ENCODE assay signal across 1 cellular context in the genomic region with DNA sequence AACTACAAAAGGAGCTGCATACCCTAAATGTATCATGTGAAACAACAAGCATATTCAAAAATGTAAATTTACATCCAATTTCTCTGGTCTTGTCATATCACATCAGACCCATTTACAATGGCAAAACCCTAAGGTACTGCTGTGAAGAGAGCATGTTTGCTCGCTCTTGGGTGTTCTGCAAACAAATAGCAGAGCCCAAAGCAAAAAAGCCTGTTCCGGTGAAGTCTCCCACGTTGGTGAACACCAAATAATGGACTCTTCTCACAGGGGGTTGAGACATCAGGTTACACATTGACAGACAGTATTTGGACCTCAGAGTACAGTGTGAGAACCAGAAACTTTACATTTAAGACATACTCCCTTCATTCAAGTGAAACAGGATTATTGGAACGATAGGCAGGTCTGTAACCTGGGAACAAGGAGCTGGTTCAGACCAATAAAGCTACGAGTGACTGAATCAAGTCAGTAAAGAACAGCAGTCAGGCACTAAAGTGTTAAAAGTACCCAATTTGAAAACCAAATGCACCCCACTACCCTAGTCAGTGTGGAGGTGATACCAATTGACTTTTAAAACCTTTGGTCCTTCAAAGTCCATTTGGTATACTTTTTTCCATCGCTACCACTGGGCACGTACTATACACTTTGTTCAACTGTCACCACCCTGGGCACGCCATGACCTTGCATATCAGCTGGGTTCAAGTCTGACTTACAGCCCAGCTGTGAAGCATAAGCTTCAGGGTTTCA.
TF ChIP-seq lines count a peak whose summit lies in the region.

No MANE protein-coding gene starts in this region.

TF ChIP-seq in HepG2, 621 proteins besides CTCF, POLR2A, EP300 and RAD21 (continued from another document and continues in another):
- TF ChIP-seq ZMYM3 (CRISPR knock-in tag; IDR thresholded peaks at IDR 0.05), result peak; percentile 69; the same call in 1 of the 2 replicates
- TF ChIP-seq ZNF282 (IDR thresholded peaks at IDR 0.05; ENCODE audit: partially characterized antibody), result no peak
- TF ChIP-seq TCF7 (IDR thresholded peaks at IDR 0.05; ENCODE audit: low read depth), result no peak
- TF ChIP-seq SP5 (CRISPR knock-in tag; IDR thresholded peaks at IDR 0.05; ENCODE audit: borderline replicate concordance, low read depth), result no peak
- TF ChIP-seq ZNF335 (CRISPR knock-in tag; IDR thresholded peaks at IDR 0.05), result no peak
- no peak for TF ChIP-seq SMARCC2 (IDR thresholded peaks at IDR 0.05)
- no peak for TF ChIP-seq ZBTB8A (CRISPR knock-in tag; IDR thresholded peaks at IDR 0.05; ENCODE audit: borderline replicate concordance, low read depth)
- TF ChIP-seq REL (CRISPR knock-in tag; conservative IDR thresholded peaks at IDR 0.05), result no peak
- 0 out of 2 replicates have a peak, but pooled peaks have one; percentile 57 for TF ChIP-seq ZSCAN29 (CRISPR knock-in tag; conservative IDR thresholded peaks at IDR 0.05)
- TF ChIP-seq PTBP1 (IDR thresholded peaks at IDR 0.05; ENCODE audit: low read depth, low read length, poor library complexity, severe bottlenecking), result no peak
- TF ChIP-seq HOXA9 (CRISPR knock-in tag; IDR thresholded peaks at IDR 0.05; ENCODE audit: borderline replicate concordance), result no peak
- TF ChIP-seq FOXP1 (IDR thresholded peaks at IDR 0.05), result no peak
- peak; percentile 53; the same call in 1 of the 2 replicates for TF ChIP-seq FOXP1 (CRISPR knock-in tag; IDR thresholded peaks at IDR 0.05)
- TF ChIP-seq, protein P1, sequence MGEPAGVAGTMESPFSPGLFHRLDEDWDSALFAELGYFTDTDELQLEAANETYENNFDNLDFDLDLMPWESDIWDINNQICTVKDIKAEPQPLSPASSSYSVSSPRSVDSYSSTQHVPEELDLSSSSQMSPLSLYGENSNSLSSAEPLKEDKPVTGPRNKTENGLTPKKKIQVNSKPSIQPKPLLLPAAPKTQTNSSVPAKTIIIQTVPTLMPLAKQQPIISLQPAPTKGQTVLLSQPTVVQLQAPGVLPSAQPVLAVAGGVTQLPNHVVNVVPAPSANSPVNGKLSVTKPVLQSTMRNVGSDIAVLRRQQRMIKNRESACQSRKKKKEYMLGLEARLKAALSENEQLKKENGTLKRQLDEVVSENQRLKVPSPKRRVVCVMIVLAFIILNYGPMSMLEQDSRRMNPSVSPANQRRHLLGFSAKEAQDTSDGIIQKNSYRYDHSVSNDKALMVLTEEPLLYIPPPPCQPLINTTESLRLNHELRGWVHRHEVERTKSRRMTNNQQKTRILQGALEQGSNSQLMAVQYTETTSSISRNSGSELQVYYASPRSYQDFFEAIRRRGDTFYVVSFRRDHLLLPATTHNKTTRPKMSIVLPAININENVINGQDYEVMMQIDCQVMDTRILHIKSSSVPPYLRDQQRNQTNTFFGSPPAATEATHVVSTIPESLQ (CRISPR knock-in tag; conservative IDR thresholded peaks at IDR 0.05), result no peak
- TF ChIP-seq, protein P2, sequence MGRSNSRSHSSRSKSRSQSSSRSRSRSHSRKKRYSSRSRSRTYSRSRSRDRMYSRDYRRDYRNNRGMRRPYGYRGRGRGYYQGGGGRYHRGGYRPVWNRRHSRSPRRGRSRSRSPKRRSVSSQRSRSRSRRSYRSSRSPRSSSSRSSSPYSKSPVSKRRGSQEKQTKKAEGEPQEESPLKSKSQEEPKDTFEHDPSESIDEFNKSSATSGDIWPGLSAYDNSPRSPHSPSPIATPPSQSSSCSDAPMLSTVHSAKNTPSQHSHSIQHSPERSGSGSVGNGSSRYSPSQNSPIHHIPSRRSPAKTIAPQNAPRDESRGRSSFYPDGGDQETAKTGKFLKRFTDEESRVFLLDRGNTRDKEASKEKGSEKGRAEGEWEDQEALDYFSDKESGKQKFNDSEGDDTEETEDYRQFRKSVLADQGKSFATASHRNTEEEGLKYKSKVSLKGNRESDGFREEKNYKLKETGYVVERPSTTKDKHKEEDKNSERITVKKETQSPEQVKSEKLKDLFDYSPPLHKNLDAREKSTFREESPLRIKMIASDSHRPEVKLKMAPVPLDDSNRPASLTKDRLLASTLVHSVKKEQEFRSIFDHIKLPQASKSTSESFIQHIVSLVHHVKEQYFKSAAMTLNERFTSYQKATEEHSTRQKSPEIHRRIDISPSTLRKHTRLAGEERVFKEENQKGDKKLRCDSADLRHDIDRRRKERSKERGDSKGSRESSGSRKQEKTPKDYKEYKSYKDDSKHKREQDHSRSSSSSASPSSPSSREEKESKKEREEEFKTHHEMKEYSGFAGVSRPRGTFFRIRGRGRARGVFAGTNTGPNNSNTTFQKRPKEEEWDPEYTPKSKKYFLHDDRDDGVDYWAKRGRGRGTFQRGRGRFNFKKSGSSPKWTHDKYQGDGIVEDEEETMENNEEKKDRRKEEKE (IDR thresholded peaks at IDR 0.05), result no peak
- no peak for TF ChIP-seq AGO1 (IDR thresholded peaks at IDR 0.05; ENCODE audit: low read depth, low read length, poor library complexity, severe bottlenecking)
- TF ChIP-seq TCF12 (IDR thresholded peaks at IDR 0.05), result no peak
- no peak for TF ChIP-seq TCF12 (CRISPR knock-in tag; IDR thresholded peaks at IDR 0.05)
- no peak for TF ChIP-seq MIER2 (CRISPR knock-in tag; IDR thresholded peaks at IDR 0.05)
- no peak; the same call in 1 of the 2 replicates for TF ChIP-seq POLR2AphosphoS5 (IDR thresholded peaks at IDR 0.05; ENCODE audit: low read depth, low read length)
- TF ChIP-seq ZNF720 (CRISPR knock-in tag; IDR thresholded peaks at IDR 0.05), result no peak
- no peak for TF ChIP-seq SNRNP70 (IDR thresholded peaks at IDR 0.05; ENCODE audit: low read depth, low read length)
- no peak for TF ChIP-seq ZNF589 (CRISPR knock-in tag; conservative IDR thresholded peaks at IDR 0.05)
- no peak for TF ChIP-seq CAMTA2 (CRISPR knock-in tag; IDR thresholded peaks at IDR 0.05; ENCODE audit: borderline replicate concordance)
- peak; percentile 78 for TF ChIP-seq ZNF652 (CRISPR knock-in tag; IDR thresholded peaks at IDR 0.05; ENCODE audit: borderline replicate concordance, low read depth)
- no peak for TF ChIP-seq TCF7L2 (IDR thresholded peaks at IDR 0.05; ENCODE audit: low read depth, low read length)
- no peak for TF ChIP-seq HHEX (CRISPR knock-in tag; IDR thresholded peaks at IDR 0.05)
- TF ChIP-seq SNAPC2 (CRISPR knock-in tag; IDR thresholded peaks at IDR 0.05), result 0 out of 2 replicates have a peak, but pooled peaks have one; percentile 66
- no peak for TF ChIP-seq ZNF768 (CRISPR knock-in tag; IDR thresholded peaks at IDR 0.05)
- TF ChIP-seq TEAD3 (CRISPR knock-in tag; optimal IDR thresholded peaks at IDR 0.05; ENCODE audit: borderline replicate concordance), result peak; percentile 38
- TF ChIP-seq ZBTB20 (CRISPR knock-in tag; IDR thresholded peaks at IDR 0.05; ENCODE audit: borderline replicate concordance, low read depth), result no peak
- 0 out of 2 replicates have a peak, but pooled peaks have one; percentile 15 for TF ChIP-seq ZNF543 (CRISPR knock-in tag; IDR thresholded peaks at IDR 0.05)
- no peak for TF ChIP-seq ZNF225 (CRISPR knock-in tag; IDR thresholded peaks at IDR 0.05)
- peak; percentile 84 for TF ChIP-seq SAP130 (CRISPR knock-in tag; IDR thresholded peaks at IDR 0.05; ENCODE audit: low read depth)
- TF ChIP-seq ZNF24 (IDR thresholded peaks at IDR 0.05), result no peak
- TF ChIP-seq FOXA1 (IDR thresholded peaks at IDR 0.05), result no peak
- TF ChIP-seq FOXA1 (CRISPR knock-in tag; IDR thresholded peaks at IDR 0.05), result peak; percentile 23; the same call in 1 of the 2 replicates
- TF ChIP-seq IKZF1 (IDR thresholded peaks at IDR 0.05), result no peak
- no peak for TF ChIP-seq DPF2 (CRISPR knock-in tag; IDR thresholded peaks at IDR 0.05; ENCODE audit: borderline replicate concordance, low read depth)
- no peak for TF ChIP-seq ZNF251 (CRISPR knock-in tag; IDR thresholded peaks at IDR 0.05)
- TF ChIP-seq, protein P3, sequence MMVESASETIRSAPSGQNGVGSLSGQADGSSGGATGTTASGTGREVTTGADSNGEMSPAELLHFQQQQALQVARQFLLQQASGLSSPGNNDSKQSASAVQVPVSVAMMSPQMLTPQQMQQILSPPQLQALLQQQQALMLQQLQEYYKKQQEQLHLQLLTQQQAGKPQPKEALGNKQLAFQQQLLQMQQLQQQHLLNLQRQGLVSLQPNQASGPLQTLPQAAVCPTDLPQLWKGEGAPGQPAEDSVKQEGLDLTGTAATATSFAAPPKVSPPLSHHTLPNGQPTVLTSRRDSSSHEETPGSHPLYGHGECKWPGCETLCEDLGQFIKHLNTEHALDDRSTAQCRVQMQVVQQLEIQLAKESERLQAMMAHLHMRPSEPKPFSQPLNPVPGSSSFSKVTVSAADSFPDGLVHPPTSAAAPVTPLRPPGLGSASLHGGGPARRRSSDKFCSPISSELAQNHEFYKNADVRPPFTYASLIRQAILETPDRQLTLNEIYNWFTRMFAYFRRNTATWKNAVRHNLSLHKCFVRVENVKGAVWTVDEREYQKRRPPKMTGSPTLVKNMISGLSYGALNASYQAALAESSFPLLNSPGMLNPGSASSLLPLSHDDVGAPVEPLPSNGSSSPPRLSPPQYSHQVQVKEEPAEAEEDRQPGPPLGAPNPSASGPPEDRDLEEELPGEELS (CRISPR knock-in tag; IDR thresholded peaks at IDR 0.05), result peak; percentile 72
- TF ChIP-seq TARDBP (CRISPR knock-in tag; IDR thresholded peaks at IDR 0.05), result peak; percentile 54; the same call in 1 of the 2 replicates
- TF ChIP-seq MTF2 (CRISPR knock-in tag; IDR thresholded peaks at IDR 0.05; ENCODE audit: borderline replicate concordance), result no peak
- TF ChIP-seq, protein P4, sequence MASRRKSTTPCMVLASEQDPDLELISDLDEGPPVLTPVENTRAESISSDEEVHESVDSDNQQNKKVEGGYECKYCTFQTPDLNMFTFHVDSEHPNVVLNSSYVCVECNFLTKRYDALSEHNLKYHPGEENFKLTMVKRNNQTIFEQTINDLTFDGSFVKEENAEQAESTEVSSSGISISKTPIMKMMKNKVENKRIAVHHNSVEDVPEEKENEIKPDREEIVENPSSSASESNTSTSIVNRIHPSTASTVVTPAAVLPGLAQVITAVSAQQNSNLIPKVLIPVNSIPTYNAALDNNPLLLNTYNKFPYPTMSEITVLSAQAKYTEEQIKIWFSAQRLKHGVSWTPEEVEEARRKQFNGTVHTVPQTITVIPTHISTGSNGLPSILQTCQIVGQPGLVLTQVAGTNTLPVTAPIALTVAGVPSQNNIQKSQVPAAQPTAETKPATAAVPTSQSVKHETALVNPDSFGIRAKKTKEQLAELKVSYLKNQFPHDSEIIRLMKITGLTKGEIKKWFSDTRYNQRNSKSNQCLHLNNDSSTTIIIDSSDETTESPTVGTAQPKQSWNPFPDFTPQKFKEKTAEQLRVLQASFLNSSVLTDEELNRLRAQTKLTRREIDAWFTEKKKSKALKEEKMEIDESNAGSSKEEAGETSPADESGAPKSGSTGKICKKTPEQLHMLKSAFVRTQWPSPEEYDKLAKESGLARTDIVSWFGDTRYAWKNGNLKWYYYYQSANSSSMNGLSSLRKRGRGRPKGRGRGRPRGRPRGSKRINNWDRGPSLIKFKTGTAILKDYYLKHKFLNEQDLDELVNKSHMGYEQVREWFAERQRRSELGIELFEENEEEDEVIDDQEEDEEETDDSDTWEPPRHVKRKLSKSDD (CRISPR knock-in tag; IDR thresholded peaks at IDR 0.05; ENCODE audit: low read depth), result no peak
- TF ChIP-seq KDM1A (CRISPR knock-in tag; IDR thresholded peaks at IDR 0.05), result 0 out of 2 replicates have a peak, but pooled peaks have one; percentile 13
- 0 out of 2 replicates have a peak, but pooled peaks have one; percentile 38 for TF ChIP-seq SIN3A (IDR thresholded peaks at IDR 0.05; ENCODE audit: borderline replicate concordance, low read depth, low read length)
- no peak for TF ChIP-seq PCBP1 (IDR thresholded peaks at IDR 0.05; ENCODE audit: borderline replicate concordance, low read depth, low read length)
- TF ChIP-seq, protein P5, sequence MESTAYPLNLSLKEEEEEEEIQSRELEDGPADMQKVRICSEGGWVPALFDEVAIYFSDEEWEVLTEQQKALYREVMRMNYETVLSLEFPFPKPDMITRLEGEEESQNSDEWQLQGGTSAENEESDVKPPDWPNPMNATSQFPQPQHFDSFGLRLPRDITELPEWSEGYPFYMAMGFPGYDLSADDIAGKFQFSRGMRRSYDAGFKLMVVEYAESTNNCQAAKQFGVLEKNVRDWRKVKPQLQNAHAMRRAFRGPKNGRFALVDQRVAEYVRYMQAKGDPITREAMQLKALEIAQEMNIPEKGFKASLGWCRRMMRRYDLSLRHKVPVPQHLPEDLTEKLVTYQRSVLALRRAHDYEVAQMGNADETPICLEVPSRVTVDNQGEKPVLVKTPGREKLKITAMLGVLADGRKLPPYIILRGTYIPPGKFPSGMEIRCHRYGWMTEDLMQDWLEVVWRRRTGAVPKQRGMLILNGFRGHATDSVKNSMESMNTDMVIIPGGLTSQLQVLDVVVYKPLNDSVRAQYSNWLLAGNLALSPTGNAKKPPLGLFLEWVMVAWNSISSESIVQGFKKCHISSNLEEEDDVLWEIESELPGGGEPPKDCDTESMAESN (CRISPR knock-in tag; conservative IDR thresholded peaks at IDR 0.05), result no peak
- no peak for TF ChIP-seq RARA (CRISPR knock-in tag; IDR thresholded peaks at IDR 0.05)
- TF ChIP-seq ZFP36L1 (CRISPR knock-in tag; IDR thresholded peaks at IDR 0.05), result 0 out of 2 replicates have a peak, but pooled peaks have one; percentile 36
- TF ChIP-seq, protein P6, sequence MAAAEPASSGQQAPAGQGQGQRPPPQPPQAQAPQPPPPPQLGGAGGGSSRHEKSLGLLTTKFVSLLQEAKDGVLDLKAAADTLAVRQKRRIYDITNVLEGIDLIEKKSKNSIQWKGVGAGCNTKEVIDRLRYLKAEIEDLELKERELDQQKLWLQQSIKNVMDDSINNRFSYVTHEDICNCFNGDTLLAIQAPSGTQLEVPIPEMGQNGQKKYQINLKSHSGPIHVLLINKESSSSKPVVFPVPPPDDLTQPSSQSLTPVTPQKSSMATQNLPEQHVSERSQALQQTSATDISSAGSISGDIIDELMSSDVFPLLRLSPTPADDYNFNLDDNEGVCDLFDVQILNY (CRISPR knock-in tag; conservative IDR thresholded peaks at IDR 0.05), result no peak
- TF ChIP-seq NFRKB (IDR thresholded peaks at IDR 0.05), result no peak
- no peak for TF ChIP-seq ZFYVE20 (CRISPR knock-in tag; IDR thresholded peaks at IDR 0.05; ENCODE audit: borderline replicate concordance, low read depth)
- TF ChIP-seq ZFP90 (CRISPR knock-in tag; IDR thresholded peaks at IDR 0.05; ENCODE audit: borderline replicate concordance), result no peak
- peak; percentile 6; the same call in 1 of the 2 replicates for TF ChIP-seq POGZ (CRISPR knock-in tag; IDR thresholded peaks at IDR 0.05)
- TF ChIP-seq SSRP1 (CRISPR knock-in tag; IDR thresholded peaks at IDR 0.05), result no peak
- TF ChIP-seq ZNF766 (CRISPR knock-in tag; IDR thresholded peaks at IDR 0.05; ENCODE audit: borderline replicate concordance), result no peak
